ENCODE assay signal across 29 cellular contexts in genomic region chr6:134866563-134866962, GRCh38.
"Had no signal": no experiment of that assay in that cellular context is flagged by ENCODE, and none has a peak within 500 bp of the region (broad histone marks: within the 10 kb centered on the region; RNA-seq: fewer than 3 reads in every experiment).

No MANE protein-coding gene starts in this region.

- H3K27ac ChIP-seq: epithelial cell of prostate, esophagus squamous epithelium, gastroesophageal sphincter, WERI-Rb-1 had no signal

- DNase-seq: activated B cell treated with CpG ODN at 0.5 μM for 24 hours; activated CD4-positive, alpha-beta T cell treated with anti-CD3 and anti-CD28 coated beads for 48 hours; activated CD4-positive, alpha-beta T cell treated with anti-CD3 and anti-CD28 coated beads, Interleukin-2, amount 50 U/mL, for 1 hour; activated CD4-positive, alpha-beta T cell treated with anti-CD3 and anti-CD28 coated beads, Interleukin-2, amount 50 U/mL, for 48 hours; activated CD8-positive, alpha-beta memory T cell treated with anti-CD3 and anti-CD28 coated beads for 24 hours; activated CD8-positive, alpha-beta T cell treated with anti-CD3 and anti-CD28 coated beads for 36 hours; activated effector memory CD4-positive, alpha-beta T cell treated with Interleukin-2 at 50 U/mL for 16 hours; activated gamma-delta T cell treated with Interleukin-2 at 50 U/mL for 16 hours; activated naive CD4-positive, alpha-beta T cell treated with anti-CD3 and anti-CD28 coated beads, Interleukin-2, amount 50 U/mL, for 16 hours; activated naive CD4-positive, alpha-beta T cell treated with Interleukin-2 at 50 U/mL for 16 hours; activated T-cell treated with anti-CD3 and anti-CD28 coated beads, Interleukin-2, amount 50 U/mL, for 4 hours; amniotic stem cell; anterior cingulate cortex; caudate nucleus; cortex of kidney; dermis blood vessel endothelial cell; effector CD4-positive, alpha-beta T cell; effector memory CD8-positive, alpha-beta T cell; esophagus squamous epithelium; foreskin melanocyte; T-helper 17 cell; T1000; WERI-Rb-1 had no signal

- H3K36me3 ChIP-seq: esophagus squamous epithelium, gastroesophageal sphincter, WERI-Rb-1 had no signal

- H3K27me3 ChIP-seq: esophagus squamous epithelium, gastroesophageal sphincter had no signal

- H3K9me3 ChIP-seq: esophagus squamous epithelium, gastroesophageal sphincter had no signal

- H3K4me1 ChIP-seq: esophagus squamous epithelium, gastroesophageal sphincter had no signal

- FAIRE-seq: astrocyte, colon had no signal

- ATAC-seq: activated CD4-positive, CD25-positive, alpha-beta regulatory T cell treated with anti-CD3 and anti-CD28 coated beads, Interleukin-2, amount 50 U/mL, for 24 hours; activated CD8-positive, alpha-beta T cell treated with anti-CD3 and anti-CD28 coated beads for 36 hours; activated T-cell treated with anti-CD3 and anti-CD28 coated beads, Interleukin-2, amount 50 U/mL, for 4 hours; activated T-helper 17 cell treated with anti-CD3 and anti-CD28 coated beads, Interleukin-2, amount 50 U/mL, for 72 hours; effector memory CD8-positive, alpha-beta T cell; gastroesophageal sphincter; T-helper 17 cell had no signal

- H3K4me3 ChIP-seq: esophagus squamous epithelium, gastroesophageal sphincter had no signal
